Comparison of ENCODE assay signal across 10 cellular contexts in genomic region chr1:90835172-90835660, GRCh38.
A peak's percentile ranks its signal among the peaks of the same experiment; 100 is the strongest.
DNase-seq lines count a peak whose midpoint lies in the region; ATAC-seq and TF ChIP-seq lines count a peak whose summit lies in the region.
"Had no signal": no experiment of that assay in that cellular context is flagged by ENCODE, and none has a peak within 500 bp of the region (broad histone marks: within the 10 kb centered on the region; RNA-seq: fewer than 3 reads in every experiment).

No MANE protein-coding gene starts in this region.

- H3K27me3 Mint-ChIP-seq in mesothelial cell of epicardium (ENCODE audit: low read depth) (peaks cover 97% of the 10 kb centered on the region), type B pancreatic cell (peaks cover 93% of the 10 kb centered on the region)

- peak; percentile 18 to 79 for ATAC-seq in activated naive CD4-positive, alpha-beta T cell treated with anti-CD3 and anti-CD28 coated beads, Interleukin-2, amount 50 U/mL, for 72 hours

- H3K9me3 Mint-ChIP-seq in activated naive CD4-positive, alpha-beta T cell treated with anti-CD3 and anti-CD28 coated beads, Interleukin-2, amount 50 U/mL, for 72 hours = no peaks in the 10 kb centered on the region
- no peaks in the 10 kb centered on the region for H3K9me3 Mint-ChIP-seq in mesothelial cell of epicardium
- no peaks in the 10 kb centered on the region for H3K9me3 Mint-ChIP-seq in type B pancreatic cell

- TF ChIP-seq CTCF in coronary artery (IDR thresholded peaks at IDR 0.05) = no peak
- TF ChIP-seq CTCF in mesothelial cell of epicardium (IDR thresholded peaks at IDR 0.05; ENCODE audit: unreplicated experiment) = no peak
- TF ChIP-seq CTCF in type B pancreatic cell (conservative IDR thresholded peaks at IDR 0.05) = no peak

- H3K4me3 Mint-ChIP-seq in mesothelial cell of epicardium (peak overlapping the region; percentile 22), type B pancreatic cell (peak overlapping the region; percentile 12)

- DNase-seq in activated naive CD4-positive, alpha-beta T cell treated with anti-CD3 and anti-CD28 coated beads, Interleukin-2, amount 50 U/mL, for 72 hours (ENCODE audit: low spot score in 2 of 2) = peak in 1 of 2 donors; percentile 30
- DNase-seq in activated naive CD4-positive, alpha-beta T cell treated with anti-CD3 and anti-CD28 coated beads, Interleukin-2, amount 50 U/mL, for 16 hours = no peak
- DNase-seq in coronary artery (ENCODE audit: low spot score) (no peak), mesothelial cell of epicardium (ENCODE audit: low spot score in 2 of 2, unreplicated experiment in 2 of 2) (peak in 1 of 2 experiments; percentile 42), type B pancreatic cell (ENCODE audit: extremely low spot score, unreplicated experiment) (no peak), NCI-H1105 (lab: John Stamatoyannopoulos, UW) (no peak), HCEC 1CT (no peak), SK-N-DZ (ENCODE audit: low spot score) (no peak)

- peaks cover 12 to 31% of the 10 kb centered on the region in 2 donors for H3K36me3 Mint-ChIP-seq in activated naive CD4-positive, alpha-beta T cell treated with anti-CD3 and anti-CD28 coated beads, Interleukin-2, amount 50 U/mL, for 72 hours
- no peaks in the 10 kb centered on the region for H3K36me3 Mint-ChIP-seq in mesothelial cell of epicardium
- peaks cover 11% of the 10 kb centered on the region for H3K36me3 Mint-ChIP-seq in type B pancreatic cell

- H3K27ac ChIP-seq in coronary artery = no peak overlapping the region
- H3K27ac ChIP-seq: BLaER1, skin epidermis had no signal

- H3K27ac Mint-ChIP-seq in activated naive CD4-positive, alpha-beta T cell treated with anti-CD3 and anti-CD28 coated beads, Interleukin-2, amount 50 U/mL, for 72 hours = no peak overlapping the region
- H3K27ac Mint-ChIP-seq in mesothelial cell of epicardium (no peak overlapping the region), type B pancreatic cell (no peak overlapping the region)

- peak overlapping the region; percentile 68 for H3K4me3 ChIP-seq in coronary artery
- H3K4me3 ChIP-seq: BLaER1 had no signal

- H3K4me1 Mint-ChIP-seq in mesothelial cell of epicardium (peaks cover 16% of the 10 kb centered on the region), type B pancreatic cell (ENCODE audit: unreplicated experiment) (peaks cover 25% of the 10 kb centered on the region)
